ENCODE assay signal across 10 cellular contexts in genomic region chr3:101690972-101691371, GRCh38. TPM values are rescaled to one million over a fixed set of nuclear protein-coding genes. Genes with fewer than 3 reads are reported as not detected.
A peak's percentile ranks its signal among the peaks of the same experiment; 100 is the strongest.
DNase-seq lines count a peak whose midpoint lies in the region; ATAC-seq and TF ChIP-seq lines count a peak whose summit lies in the region.
"Had no signal": no experiment of that assay in that cellular context is flagged by ENCODE, and none has a peak within 500 bp of the region (broad histone marks: within the 10 kb centered on the region; RNA-seq: fewer than 3 reads in every experiment).

No MANE protein-coding gene starts in this region.

- peaks cover 4 to 22% of the 10 kb centered on the region in 2 donors for H3K4me1 Mint-ChIP-seq in natural killer cell
- H3K4me1 Mint-ChIP-seq in natural killer cell treated with Interleukin-12 subunit alpha and Interleukin-12 subunit beta and Interleukin-15 and Interleukin-18, amount 100 ng/mL, for 72 hours (ENCODE audit: low read depth in 2 of 2), result peaks cover 3 to 14% of the 10 kb centered on the region in 2 donors

- DNase-seq in natural killer cell (no peak), WERI-Rb-1 (no peak), upper lobe of left lung (peak in 1 of 2 donors; percentile 33), retina (no peak), medulla oblongata (ENCODE audit: extremely low spot score) (no peak)
- no peak for DNase-seq in natural killer cell treated with Interleukin-12 subunit alpha and Interleukin-12 subunit beta and Interleukin-15 and Interleukin-18, amount 100 ng/mL, for 72 hours (ENCODE audit: low spot score)
- no peak for DNase-seq in effector CD4-positive, alpha-beta T cell
- DNase-seq: NCI-H345 had no signal

- no peak overlapping the region for H3K4me3 Mint-ChIP-seq in natural killer cell
- no peak overlapping the region for H3K4me3 Mint-ChIP-seq in natural killer cell treated with Interleukin-12 subunit alpha and Interleukin-12 subunit beta and Interleukin-15 and Interleukin-18, amount 100 ng/mL, for 72 hours
- H3K4me3 Mint-ChIP-seq: dendritic cell treated with granulocyte-macrophage colony-stimulating factor and Interleukin-4, amounts not matched to agents 40 ng/mL and 50 ng/mL, for 4 days had no signal

- TF ChIP-seq CTCF in natural killer cell (IDR thresholded peaks at IDR 0.05) (no peak), WERI-Rb-1 (IDR thresholded peaks at IDR 0.05; ENCODE audit: low read depth, low read length) (0 out of 2 replicates have a peak, but pooled peaks have one; percentile 9), upper lobe of left lung (IDR thresholded peaks at IDR 0.05) (no peak)

- H3K4me3 ChIP-seq in WERI-Rb-1 (ENCODE audit: low read depth, low read length), result no peak overlapping the region
- no peak overlapping the region for H3K4me3 ChIP-seq in upper lobe of left lung

- no peak for TF ChIP-seq POLR2A in upper lobe of left lung (IDR thresholded peaks at IDR 0.05)

- intact Hi-C loops in natural killer cell (cut with micrococcal nuclease), result loop anchor here (10.0 kb wide), 1 partner anchor 534 kb away; no protein-coding TSS in a partner anchor

- H3K27me3 ChIP-seq in WERI-Rb-1 (ENCODE audit: insufficient read depth, low read depth, severe bottlenecking), result no peaks in the 10 kb centered on the region
- H3K27me3 ChIP-seq in upper lobe of left lung, result no peaks in the 10 kb centered on the region

- H3K9me3 ChIP-seq in WERI-Rb-1 (ENCODE audit: severe bottlenecking) (no peaks in the 10 kb centered on the region), upper lobe of left lung (no peaks in the 10 kb centered on the region)

- peaks cover 6 to 30% (median 21%) of the 10 kb centered on the region in 4 donors for H3K4me1 ChIP-seq in upper lobe of left lung

- no peaks in the 10 kb centered on the region for H3K9me3 Mint-ChIP-seq in natural killer cell
- H3K9me3 Mint-ChIP-seq in natural killer cell treated with Interleukin-12 subunit alpha and Interleukin-12 subunit beta and Interleukin-15 and Interleukin-18, amount 100 ng/mL, for 72 hours, result no peaks in the 10 kb centered on the region
- H3K9me3 Mint-ChIP-seq: dendritic cell treated with granulocyte-macrophage colony-stimulating factor and Interleukin-4, amounts not matched to agents 40 ng/mL and 50 ng/mL, for 4 days had no signal

- no peaks in the 10 kb centered on the region for H3K36me3 Mint-ChIP-seq in natural killer cell
- peaks cover 6% of the 10 kb centered on the region for H3K36me3 Mint-ChIP-seq in natural killer cell treated with Interleukin-12 subunit alpha and Interleukin-12 subunit beta and Interleukin-15 and Interleukin-18, amount 100 ng/mL, for 72 hours

- peak overlapping the region; percentile 44 to 46 for H3K27ac Mint-ChIP-seq in natural killer cell
- no peak overlapping the region for H3K27ac Mint-ChIP-seq in natural killer cell treated with Interleukin-12 subunit alpha and Interleukin-12 subunit beta and Interleukin-15 and Interleukin-18, amount 100 ng/mL, for 72 hours
- H3K27ac Mint-ChIP-seq: dendritic cell treated with granulocyte-macrophage colony-stimulating factor and Interleukin-4, amounts not matched to agents 40 ng/mL and 50 ng/mL, for 4 days had no signal

- TF ChIP-seq EP300 in upper lobe of left lung (IDR thresholded peaks at IDR 0.05), result no peak

- H3K36me3 ChIP-seq in WERI-Rb-1, result peaks cover 4% of the 10 kb centered on the region
- H3K36me3 ChIP-seq in upper lobe of left lung, result no peaks in the 10 kb centered on the region

- H3K27ac ChIP-seq in WERI-Rb-1 (no peak overlapping the region), upper lobe of left lung (peak overlapping the region; percentile 61 to 67 (median 64))

- ATAC-seq in natural killer cell (no peak), HG02759 (IDR thresholded peaks at IDR 0.05; ENCODE audit: unreplicated experiment) (peak; percentile 61), upper lobe of left lung (ENCODE audit: low FRiP score in 2 of 2) (no peak)
- no peak for ATAC-seq in natural killer cell treated with Interleukin-12 subunit alpha and Interleukin-12 subunit beta and Interleukin-15 and Interleukin-18, amount 100 ng/mL, for 72 hours

- H3K27me3 Mint-ChIP-seq in natural killer cell (ENCODE audit: low read depth in 2 of 2), result no peaks in the 10 kb centered on the region
- H3K27me3 Mint-ChIP-seq in natural killer cell treated with Interleukin-12 subunit alpha and Interleukin-12 subunit beta and Interleukin-15 and Interleukin-18, amount 100 ng/mL, for 72 hours, result no peaks in the 10 kb centered on the region
- H3K27me3 Mint-ChIP-seq: dendritic cell treated with granulocyte-macrophage colony-stimulating factor and Interleukin-4, amounts not matched to agents 40 ng/mL and 50 ng/mL, for 4 days had no signal

RNA-seq across cellular contexts. Expression of gene RPL24, which starts 4.5 kb away (rescaled TPM):
- total RNA-seq in natural killer cell, result 100 to 1,000 TPM; 660 to 850 (median 763) TPM
- total RNA-seq in natural killer cell treated with Interleukin-12 subunit alpha and Interleukin-12 subunit beta and Interleukin-15 and Interleukin-18, amount 100 ng/mL, for 72 hours, result 100 to 1,000 TPM; 677 to 822 TPM
- 1,000 to 10,000 TPM in 1 of 6 donors, 100 to 1,000 TPM in 5; 695 to 1,240 (median 904) TPM for total RNA-seq in upper lobe of left lung

RNA-seq across cellular contexts. Expression of gene ZBTB11, which starts 14.0 kb away (rescaled TPM):
- total RNA-seq in natural killer cell (10 to 100 TPM; 72.0 to 90.9 (median 83.5) TPM), upper lobe of left lung (10 to 100 TPM; 16.3 to 41.4 (median 19.8) TPM)
- 10 to 100 TPM; 27.7 to 35.8 TPM for total RNA-seq in natural killer cell treated with Interleukin-12 subunit alpha and Interleukin-12 subunit beta and Interleukin-15 and Interleukin-18, amount 100 ng/mL, for 72 hours

RNA-seq across cellular contexts. Expression of gene CEP97, which starts 33.4 kb away (rescaled TPM):
- total RNA-seq in natural killer cell (10 to 100 TPM in 1 of 3 donors, 1 to 10 TPM in 2; 8.5 to 11.0 (median 9.4) TPM), upper lobe of left lung (10 to 100 TPM in 1 of 6 donors, 1 to 10 TPM in 5; 4.7 to 14.9 (median 7.7) TPM)
- 10 to 100 TPM; 16.4 to 25.6 TPM for total RNA-seq in natural killer cell treated with Interleukin-12 subunit alpha and Interleukin-12 subunit beta and Interleukin-15 and Interleukin-18, amount 100 ng/mL, for 72 hours

Comparison
In these comparisons a context has a peak if more than half of its experiments do, and no peak if none do; other contexts are left out.
1. H3K27ac Mint-ChIP-seq: peak in natural killer cell (2 of 2); none in natural killer cell treated with Interleukin-12 subunit alpha and Interleukin-12 subunit beta and Interleukin-15 and Interleukin-18, amount 100 ng/mL, for 72 hours (0 of 2).